ENCODE assay signal across 8 cellular contexts in genomic region chr16:85563515-85564276, GRCh38. TPM values are rescaled to one million over a fixed set of nuclear protein-coding genes. Genes with fewer than 3 reads are reported as not detected.
A peak's percentile ranks its signal among the peaks of the same experiment; 100 is the strongest.
DNase-seq lines count a peak whose midpoint lies in the region; ATAC-seq, FAIRE-seq and TF ChIP-seq lines count a peak whose summit lies in the region.

No MANE protein-coding gene starts in this region.

- CTCF ChIA-PET in H1 (lab: Charles Lee; ENCODE audit: partially characterized antibody) = interaction anchor here (0.6 to 9.4 kb wide), 47 partner anchors 11 to 220 kb away, joined by 3 to 173 read pairs (median 4); partner anchors contain the start of gene GSE1

- H3K4me2 ChIP-seq in H1 (ENCODE audit: insufficient read depth in 1 of 2, low read depth in 2 of 2, low read length in 2 of 2) = no peak overlapping the region

- no peak overlapping the region for H3K14ac ChIP-seq in H1 (ENCODE audit: insufficient read length)

- H3K79me1 ChIP-seq in H1 (ENCODE audit: low read depth, low read length) = peaks cover 18% of the 10 kb centered on the region

- peak overlapping the region; percentile 92; the same call in 1 of the 2 replicates for H2AK5ac ChIP-seq in H1 (ENCODE audit: low read depth, low read length)

- H3K4me3 ChIP-seq in H1 (ENCODE audit: extremely low read depth in 1 of 4, insufficient read depth in 2 of 4, low read depth in 3 of 4, low read length in 4 of 4) = no peak overlapping the region

- H4K20me1 ChIP-seq in H1 (replicated peaks in 1 of 2; ENCODE audit: control insufficient read depth in 1 of 2, insufficient read depth in 2 of 2, low read length in 2 of 2) = peaks cover 6 to 21% of the 10 kb centered on the region in 2 experiments

- peak overlapping the region; percentile 59; the same call in 1 of the 2 replicates for H4K8ac ChIP-seq in H1 (ENCODE audit: extremely low read depth, insufficient read depth, low read length)

- H2BK12ac ChIP-seq in H1 (ENCODE audit: low read depth, low read length) = peak overlapping the region; percentile 93

- no peaks in the 10 kb centered on the region for H3K36me3 ChIP-seq in H1 (ENCODE audit: control insufficient read depth in 2 of 4, insufficient read depth in 4 of 4, low read length in 3 of 4)

- H4K5ac ChIP-seq in H1 (ENCODE audit: insufficient read length, low read depth, low read length) = no peak overlapping the region

- no peak overlapping the region for H3K56ac ChIP-seq in H1 (replicated peaks; ENCODE audit: insufficient read length, low read depth, low read length)

- H3K23me2 ChIP-seq in H1 (ENCODE audit: low read depth, low read length) = no peaks in the 10 kb centered on the region; the same call in 1 of the 2 replicates

- no peak overlapping the region for H2BK120ac ChIP-seq in H1 (replicated peaks; ENCODE audit: low read depth, low read length)

- 0 out of 2 replicates have a peak overlapping the region, but pooled peaks have one; percentile 38 for H3K18ac ChIP-seq in H1 (ENCODE audit: extremely low read depth, low read length)

- H3K4ac ChIP-seq in H1 (replicated peaks; ENCODE audit: insufficient read length, low read depth, low read length) = no peak overlapping the region

- peaks cover 10 to 79% of the 10 kb centered on the region in 2 experiments; a peak in 3 of 4 replicates for H3K79me2 ChIP-seq in H1 (ENCODE audit: control insufficient read depth in 1 of 2, insufficient read depth in 2 of 2, low read length in 2 of 2)

- H3K27me3 ChIP-seq in H1 (replicated peaks in 1 of 4; ENCODE audit: control insufficient read depth in 3 of 4, extremely low read depth in 1 of 4, insufficient read depth in 3 of 4, low read length in 3 of 4) = no peaks in the 10 kb centered on the region

- peaks cover 13 to 48% (median 24%) of the 10 kb centered on the region in 4 experiments for H3K4me1 ChIP-seq in H1 (replicated peaks in 1 of 4; ENCODE audit: control insufficient read depth in 3 of 4, insufficient read depth in 4 of 4, low read length in 3 of 4)

- ATAC-seq in Right ventricle myocardium inferior = peak; percentile 67

- POLR2A ChIA-PET in H1 (lab: Charles Lee; ENCODE audit: partially characterized antibody) = interaction anchor here (0.8 to 5.9 kb wide), 6 partner anchors 10 to 40 kb away, joined by 3 to 27 read pairs (median 7); no protein-coding TSS in a partner anchor

- peak overlapping the region; percentile 81; the same call in 1 of the 2 replicates for H2BK15ac ChIP-seq in H1 (ENCODE audit: low read length)

- no peak for TF ChIP-seq POLR2A in H1 (IDR thresholded peaks at IDR 0.05; ENCODE audit: control extremely low read depth in 1 of 2, low read depth in 2 of 2, low read length in 2 of 2)

- H3K27ac ChIP-seq in H1 (ENCODE audit: low read depth, low read length) = no peak overlapping the region

- peak overlapping the region; percentile 61; the same call in 1 of the 2 replicates for H2BK20ac ChIP-seq in H1 (ENCODE audit: low read length)

- no peak for FAIRE-seq in H1 (lab: Jason Lieb, UNC)

- H4K91ac ChIP-seq in H1 (replicated peaks; ENCODE audit: insufficient read length, low read length) = peak overlapping the region; percentile 68

- H3K9me3 ChIP-seq in H1 (ENCODE audit: insufficient read depth in 2 of 2, low read depth in 1 of 2, low read length in 1 of 2) = no peaks in the 10 kb centered on the region

- peak overlapping the region; percentile 39; the same call in 1 of the 2 replicates for H2BK5ac ChIP-seq in H1 (ENCODE audit: low read depth, low read length)

- no peak overlapping the region for H3K9ac ChIP-seq in H1 (replicated peaks in 1 of 4; ENCODE audit: extremely low read depth in 1 of 4, low read depth in 3 of 4, low read length in 3 of 4)

- TF ChIP-seq RAD21 in H1 (IDR thresholded peaks at IDR 0.05 in 1 of 2, conservative IDR thresholded peaks at IDR 0.05 in 1 of 2; ENCODE audit: low read depth in 2 of 2, low read length in 2 of 2) = peak; percentile 47 to 60

- TF ChIP-seq CTCF in H1 (IDR thresholded peaks at IDR 0.05; ENCODE audit: control extremely low read depth in 1 of 3, insufficient read depth in 1 of 3, low read depth in 1 of 3, low read length in 3 of 3) = peak in 1 of 3 experiments; percentile 20; a peak in 2 of 4 replicates

- H2AFZ ChIP-seq in H1 (ENCODE audit: low read length) = no peak overlapping the region

- DNase-seq in Right ventricle myocardium inferior (ENCODE audit: missing footprints) (peak; percentile 90), cardiac septum (ENCODE audit: low spot score) (no peak), H1 (ENCODE audit: low read depth in 1 of 2, low spot score in 2 of 2) (peak in 1 of 2 experiments; percentile 49), myocyte (ENCODE audit: low read depth) (peak; percentile 60), NCI-H2029 (lab: John Stamatoyannopoulos, UW) (no peak), GM19238 (ENCODE audit: insufficient read length, low spot score) (no peak), dedifferentiated amniotic fluid mesenchymal stem cell (ENCODE audit: extremely low spot score) (no peak), NCI-H1092 (lab: John Stamatoyannopoulos, UW) (no peak)

- intact Hi-C loops in Right ventricle myocardium inferior (cut with DNase I) = no loop called here
- intact Hi-C loops in cardiac septum (cut with DNase I) = no loop called here

- H3K23ac ChIP-seq in H1 (ENCODE audit: insufficient read length) = no peak overlapping the region

- 87% methylated on average over 18 of the region's 19 CpGs; no CpG with 5 or more reads in 1 of the 2 experiments for WGBS in H1 (ENCODE audit: extremely low coverage in 1 of 2, insufficient coverage in 1 of 2, insufficient read length in 1 of 2, insufficient replicate concordance in 2 of 2, low coverage in 1 of 2, low lambda C conversion rate in 2 of 2, missing lambda C conversion rate in 1 of 2), 2 experiments

- TF ChIP-seq EP300 in H1 (IDR thresholded peaks at IDR 0.05; ENCODE audit: borderline replicate concordance in 1 of 2, low read depth in 2 of 2, low read length in 2 of 2) = no peak

TF ChIP-seq in H1, 55 proteins besides CTCF, POLR2A, EP300 and RAD21:
- TF ChIP-seq RNF2 (IDR thresholded peaks at IDR 0.05; ENCODE audit: borderline replicate concordance, low read depth, low read length, missing control alignments, poor library complexity, severe bottlenecking) (no peak), KDM4A (IDR thresholded peaks at IDR 0.05; ENCODE audit: low read depth, low read length, severe bottlenecking) (no peak), SP1 (IDR thresholded peaks at IDR 0.05; ENCODE audit: low read depth, low read length) (no peak), KDM5A (IDR thresholded peaks at IDR 0.05; ENCODE audit: low read length) (no peak)

RNA-seq across cellular contexts. Expression of gene GSE1, which starts 49.4 kb away (rescaled TPM):
- total RNA-seq in Right ventricle myocardium inferior = 28.9 TPM
- total RNA-seq in cardiac septum = 56.4 TPM
- 65.6 and 66.2 TPM in 2 replicates for total RNA-seq in H1 (2021; fragmentation: NEBNext Ultra II Directional; extraction: Animal tissue kit (Norgen Biotek cat#: 25700))
- polyA plus RNA-seq in H1 (2011; rRNA removed) = 26.0 and 40.0 TPM in 2 replicates
- 26.5 TPM for polyA plus RNA-seq in H1 (2011; cell fraction: cytosol; rRNA removed)
- polyA plus RNA-seq in H1 (2011; cell fraction: nucleus; rRNA removed) = 123 TPM
- polyA plus RNA-seq in H1 (2012, experiment 1 of 2) = 42.4 to 51.0 TPM (median 44.8 TPM) in 4 replicates
- polyA plus RNA-seq in H1 (2012, experiment 2 of 2) = 18.4 TPM
- polyA plus RNA-seq in H1 (2013, experiment 1 of 2) = 30.0 TPM
- polyA plus RNA-seq in H1 (2013, experiment 2 of 2) = 30.1 TPM
- 35.8 and 37.6 TPM in 2 replicates for polyA minus RNA-seq in H1 (2011; rRNA and poly(A)+ RNA removed)
- 76.6 TPM for polyA minus RNA-seq in H1 (2011; cell fraction: cytosol; rRNA and poly(A)+ RNA removed)
- polyA minus RNA-seq in H1 (2011; cell fraction: nucleus; rRNA and poly(A)+ RNA removed) = 93.7 TPM
- total RNA-seq in myocyte = 37.4 and 51.1 TPM in 2 replicates
- 17.4 TPM for polyA plus RNA-seq in myocyte (2012)

Comparison
In these comparisons a context has a peak if more than half of its experiments do, and no peak if none do; other contexts are left out.
1. DNase-seq: peak in Right ventricle myocardium inferior (single experiment) and myocyte (single experiment); none in cardiac septum (single experiment), NCI-H2029 (single experiment), GM19238 (single experiment), dedifferentiated amniotic fluid mesenchymal stem cell (single experiment) and NCI-H1092 (single experiment).